15 cellular contexts compared by ENCODE assay signal in the genomic region with DNA sequence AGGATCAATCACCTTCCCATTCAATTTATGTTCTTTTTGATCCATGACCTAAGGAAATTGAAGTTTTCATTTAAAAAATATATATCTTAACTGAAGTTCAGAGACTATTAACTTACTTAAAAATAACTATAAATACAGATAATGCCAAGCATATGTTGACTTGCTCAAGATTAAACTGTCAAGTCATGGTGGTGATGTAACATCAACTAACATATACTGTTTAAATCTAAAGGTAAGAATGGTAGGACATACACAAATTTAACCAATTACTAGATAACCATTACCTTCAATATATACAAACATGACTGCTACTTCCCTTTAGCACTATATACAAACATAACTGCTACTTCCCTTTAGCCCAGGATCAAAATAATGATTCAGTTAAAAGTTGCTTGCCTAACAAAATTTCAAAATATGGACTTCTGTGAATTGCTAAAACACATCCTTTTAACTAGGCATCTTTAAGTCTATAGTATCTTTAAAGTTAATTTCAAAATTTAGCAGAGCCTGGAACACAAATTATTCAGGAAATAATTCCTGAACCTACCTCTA. TPM values are rescaled to one million over a fixed set of nuclear protein-coding genes. Genes with fewer than 3 reads are reported as not detected.
DNase-seq lines count a peak whose midpoint lies in the region; ATAC-seq and TF ChIP-seq lines count a peak whose summit lies in the region.
"Had no signal": no experiment of that assay in that cellular context is flagged by ENCODE, and none has a peak within 500 bp of the region (broad histone marks: within the 10 kb centered on the region; RNA-seq: fewer than 3 reads in every experiment).

No MANE protein-coding gene starts in this region.

- no peaks in the 10 kb centered on the region for H3K9me3 Mint-ChIP-seq in activated CD8-positive, alpha-beta memory T cell treated with anti-CD3 and anti-CD28 coated beads, Interleukin-2, amount 10 ng/mL, durations not matched to agents 7 days and 5 days (ENCODE audit: low read depth)
- H3K9me3 Mint-ChIP-seq in dendritic cell treated with granulocyte-macrophage colony-stimulating factor and Interleukin-4, amounts not matched to agents 40 ng/mL and 50 ng/mL, for 4 days: no peaks in the 10 kb centered on the region
- H3K9me3 Mint-ChIP-seq: H9 had no signal

- CTCF ChIA-PET in activated CD8-positive, alpha-beta memory T cell treated with anti-CD3 and anti-CD28 coated beads, Interleukin-2, amount 10 ng/mL, durations not matched to agents 7 days and 5 days (lab: Charles Lee): interaction anchor here (1.5 to 2.3 kb wide), 3 partner anchors 9 to 69 kb away, joined by 4 to 18 read pairs (median 16); no protein-coding TSS in a partner anchor

- H3K27ac ChIP-seq in spleen (peak overlapping the region in 6 of 8 donors; percentile 6 to 70 (median 46)), tibial nerve (no peak overlapping the region)
- H3K27ac ChIP-seq: RWPE1, WERI-Rb-1 had no signal

- no peaks in the 10 kb centered on the region for H3K9me3 ChIP-seq in spleen
- H3K9me3 ChIP-seq in tibial nerve: no peaks in the 10 kb centered on the region
- H3K9me3 ChIP-seq: heart left ventricle had no signal

- peaks cover 47 to 98% (median 83%) of the 10 kb centered on the region in 6 donors for H3K4me1 ChIP-seq in spleen
- H3K4me1 ChIP-seq in tibial nerve: peaks cover 0 to 95% (median 41%) of the 10 kb centered on the region in 4 donors

- H3K27me3 Mint-ChIP-seq in activated CD8-positive, alpha-beta memory T cell treated with anti-CD3 and anti-CD28 coated beads, Interleukin-2, amount 10 ng/mL, durations not matched to agents 7 days and 5 days: no peaks in the 10 kb centered on the region
- H3K27me3 Mint-ChIP-seq in dendritic cell treated with granulocyte-macrophage colony-stimulating factor and Interleukin-4, amounts not matched to agents 40 ng/mL and 50 ng/mL, for 4 days: no peaks in the 10 kb centered on the region

- no peak for TF ChIP-seq EP300 in tibial nerve (IDR thresholded peaks at IDR 0.05)

- H3K4me3 ChIP-seq in spleen: no peak overlapping the region
- no peak overlapping the region for H3K4me3 ChIP-seq in tibial nerve
- H3K4me3 ChIP-seq: heart left ventricle had no signal

- peaks cover 58% of the 10 kb centered on the region for H3K36me3 Mint-ChIP-seq in activated CD8-positive, alpha-beta memory T cell treated with anti-CD3 and anti-CD28 coated beads, Interleukin-2, amount 10 ng/mL, durations not matched to agents 7 days and 5 days
- H3K36me3 Mint-ChIP-seq in dendritic cell treated with granulocyte-macrophage colony-stimulating factor and Interleukin-4, amounts not matched to agents 40 ng/mL and 50 ng/mL, for 4 days (ENCODE audit: low read depth): peaks cover 54% of the 10 kb centered on the region

- H3K27me3 ChIP-seq in spleen (replicated peaks in 1 of 7): no peaks in the 10 kb centered on the region
- no peaks in the 10 kb centered on the region for H3K27me3 ChIP-seq in tibial nerve
- H3K27me3 ChIP-seq: heart left ventricle had no signal

- TF ChIP-seq POLR2A in spleen (IDR thresholded peaks at IDR 0.05): no peak
- TF ChIP-seq POLR2A in GM18505 (IDR thresholded peaks at IDR 0.05; ENCODE audit: borderline replicate concordance, extremely low read depth, insufficient read depth, insufficient read length): no peak
- no peak for TF ChIP-seq POLR2A in tibial nerve (IDR thresholded peaks at IDR 0.05)

- peaks cover 0 to 54% (median 43%) of the 10 kb centered on the region in 6 donors for H3K36me3 ChIP-seq in spleen
- H3K36me3 ChIP-seq in tibial nerve: peaks cover 4 to 40% (median 13%) of the 10 kb centered on the region in 3 donors

- intact Hi-C loops in dendritic cell treated with granulocyte-macrophage colony-stimulating factor and Interleukin-4, amounts not matched to agents 40 ng/mL and 50 ng/mL, for 4 days (cut with micrococcal nuclease): no loop called here
- intact Hi-C loops in spleen (cut with DNase I; ENCODE audit: low total_unique reads): no loop called here

- DNase-seq in activated CD8-positive, alpha-beta memory T cell treated with anti-CD3 and anti-CD28 coated beads, Interleukin-2, amount 10 ng/mL, durations not matched to agents 7 days and 5 days: no peak
- no peak for DNase-seq in activated CD8-positive, alpha-beta memory T cell treated with anti-CD3 and anti-CD28 coated beads, Interleukin-2, amount 50 U/mL, for 4 hours
- DNase-seq in NOMO-1 treated with DMSO at 0.1 percent for 48 hours (lab: John Stamatoyannopoulos, UW; ENCODE audit: unreplicated experiment) (peak; percentile 81), spleen (no peak), tibial nerve (ENCODE audit: low spot score in 2 of 2) (no peak)
- DNase-seq: DND-41, H9, heart left ventricle, left cardiac atrium, nucleus accumbens, WERI-Rb-1 had no signal

- ATAC-seq in activated CD8-positive, alpha-beta memory T cell treated with anti-CD3 and anti-CD28 coated beads, Interleukin-2, amount 10 ng/mL, durations not matched to agents 7 days and 5 days: no peak
- no peak for ATAC-seq in HG02798 (IDR thresholded peaks at IDR 0.05; ENCODE audit: poor library complexity, unreplicated experiment)
- no peak for ATAC-seq in GM18505 (IDR thresholded peaks at IDR 0.05; ENCODE audit: unreplicated experiment)
- ATAC-seq: heart left ventricle, left cardiac atrium had no signal

- H3K4me3 Mint-ChIP-seq in activated CD8-positive, alpha-beta memory T cell treated with anti-CD3 and anti-CD28 coated beads, Interleukin-2, amount 10 ng/mL, durations not matched to agents 7 days and 5 days: no peak overlapping the region
- H3K4me3 Mint-ChIP-seq in dendritic cell treated with granulocyte-macrophage colony-stimulating factor and Interleukin-4, amounts not matched to agents 40 ng/mL and 50 ng/mL, for 4 days: no peak overlapping the region
- H3K4me3 Mint-ChIP-seq: H9 had no signal

- peaks cover 82% of the 10 kb centered on the region for H3K4me1 Mint-ChIP-seq in activated CD8-positive, alpha-beta memory T cell treated with anti-CD3 and anti-CD28 coated beads, Interleukin-2, amount 10 ng/mL, durations not matched to agents 7 days and 5 days
- H3K4me1 Mint-ChIP-seq in dendritic cell treated with granulocyte-macrophage colony-stimulating factor and Interleukin-4, amounts not matched to agents 40 ng/mL and 50 ng/mL, for 4 days (ENCODE audit: low read depth): peaks cover 42% of the 10 kb centered on the region

- H3K27ac Mint-ChIP-seq in activated CD8-positive, alpha-beta memory T cell treated with anti-CD3 and anti-CD28 coated beads, Interleukin-2, amount 10 ng/mL, durations not matched to agents 7 days and 5 days: peak overlapping the region; percentile 46
- peak overlapping the region; percentile 61 for H3K27ac Mint-ChIP-seq in dendritic cell treated with granulocyte-macrophage colony-stimulating factor and Interleukin-4, amounts not matched to agents 40 ng/mL and 50 ng/mL, for 4 days

- TF ChIP-seq CTCF in spleen (IDR thresholded peaks at IDR 0.05 in 8 of 11, conservative IDR thresholded peaks at IDR 0.05 in 3 of 11): no peak
- no peak for TF ChIP-seq CTCF in tibial nerve (IDR thresholded peaks at IDR 0.05)

RNA-seq across cellular contexts. Expression of gene HNRNPD, which starts 14.9 kb away (rescaled TPM):
- 100 to 1,000 TPM; 385 to 421 TPM for total RNA-seq in activated CD8-positive, alpha-beta memory T cell treated with anti-CD3 and anti-CD28 coated beads, Interleukin-2, amount 10 ng/mL, durations not matched to agents 7 days and 5 days
- total RNA-seq in spleen: 100 to 1,000 TPM; 135 to 208 (median 192) TPM
- 100 to 1,000 TPM; 164 to 200 (median 174) TPM for polyA plus RNA-seq in spleen
- total RNA-seq in tibial nerve: 10 to 100 TPM; 69.9 to 98.5 (median 91.2) TPM

Comparison
In these comparisons a context has a peak if more than half of its experiments do, and no peak if none do; other contexts are left out.
1. H3K27ac ChIP-seq: peak in spleen (6 of 8); none in tibial nerve (0 of 4).